In genomic region chr14:51458563-51458955, GRCh38 we compare ENCODE assay signal across 14 cellular contexts.
A peak's percentile ranks its signal among the peaks of the same experiment; 100 is the strongest.
DNase-seq lines count a peak whose midpoint lies in the region; ATAC-seq, FAIRE-seq and TF ChIP-seq lines count a peak whose summit lies in the region.
"Had no signal": no experiment of that assay in that cellular context is flagged by ENCODE, and none has a peak within 500 bp of the region (broad histone marks: within the 10 kb centered on the region; RNA-seq: fewer than 3 reads in every experiment).

No MANE protein-coding gene starts in this region.

- peak; percentile 30 for ATAC-seq in esophagus mucosa
- ATAC-seq in GM18909 (IDR thresholded peaks at IDR 0.05; ENCODE audit: poor library complexity, unreplicated experiment) = no peak
- ATAC-seq: GM23338, upper lobe of right lung had no signal

- H3K36me3 ChIP-seq in osteoblast (ENCODE audit: insufficient read depth, low read length) (no peaks in the 10 kb centered on the region), vagina (no peaks in the 10 kb centered on the region)
- H3K36me3 ChIP-seq: upper lobe of right lung had no signal

- peaks cover 35% of the 10 kb centered on the region for H3K4me1 ChIP-seq in osteoblast (ENCODE audit: insufficient read depth, low read length)
- peaks cover 6% of the 10 kb centered on the region for H3K4me1 ChIP-seq in vagina
- H3K4me1 ChIP-seq: upper lobe of right lung had no signal

- H3K4me3 ChIP-seq in osteoblast (ENCODE audit: insufficient read depth, low read length) = no peak overlapping the region
- no peak overlapping the region for H3K4me3 ChIP-seq in lower leg skin (ENCODE audit: low read depth, poor library complexity, severe bottlenecking)
- no peak overlapping the region for H3K4me3 ChIP-seq in vagina
- H3K4me3 ChIP-seq: GM23338, upper lobe of right lung had no signal

- FAIRE-seq in RCC 7860 (lab: Jason Lieb, UNC) = peak; percentile 27

- TF ChIP-seq CTCF in osteoblast (IDR thresholded peaks at IDR 0.05; ENCODE audit: extremely low read depth, low read depth, low read length) = no peak
- no peak for TF ChIP-seq CTCF in lower leg skin (IDR thresholded peaks at IDR 0.05)
- TF ChIP-seq CTCF in vagina (IDR thresholded peaks at IDR 0.05) = no peak

- H3K79me2 ChIP-seq in osteoblast (ENCODE audit: insufficient read depth, low read length) = no peaks in the 10 kb centered on the region

- DNase-seq in EL = peak; percentile 80
- peak; percentile 65 for DNase-seq in RCC 7860 (ENCODE audit: low spot score)
- no peak for DNase-seq in osteoblast (ENCODE audit: insufficient read length, low spot score, missing footprints)
- DNase-seq in lower leg skin (ENCODE audit: low spot score in 2 of 2) = no peak
- DNase-seq in vagina (ENCODE audit: extremely low spot score in 2 of 2) = no peak
- DNase-seq in stimulated activated naive CD4-positive, alpha-beta T cell (lab: John Stamatoyannopoulos, UW) = no peak
- DNase-seq: activated CD4-positive, alpha-beta memory T cell treated with anti-CD3 and anti-CD28 coated beads for 36 hours; anterior cingulate cortex; NCI-H1694; Right ventricle myocardium superior; upper lobe of right lung had no signal

- peak overlapping the region; percentile 51 for H3K27ac ChIP-seq in osteoblast (ENCODE audit: low read depth, low read length)
- H3K27ac ChIP-seq in vagina = no peak overlapping the region
- H3K27ac ChIP-seq: upper lobe of right lung had no signal

- peak overlapping the region; percentile 7 for H3K4me2 ChIP-seq in osteoblast (ENCODE audit: insufficient read depth, low read length)
- H3K4me2 ChIP-seq: GM23338 had no signal

- no peaks in the 10 kb centered on the region for H3K27me3 ChIP-seq in osteoblast (ENCODE audit: insufficient read depth, low read length)
- no peaks in the 10 kb centered on the region for H3K27me3 ChIP-seq in vagina
- H3K27me3 ChIP-seq: upper lobe of right lung had no signal

- H2AFZ ChIP-seq in osteoblast (ENCODE audit: low read length) = no peak overlapping the region

- TF ChIP-seq POLR2A in lower leg skin (IDR thresholded peaks at IDR 0.05) = no peak
- TF ChIP-seq POLR2A in vagina (IDR thresholded peaks at IDR 0.05) = no peak

- H4K20me1 ChIP-seq in osteoblast (ENCODE audit: insufficient read depth, low read length) = no peaks in the 10 kb centered on the region

- H3K9me3 ChIP-seq in osteoblast (ENCODE audit: low read depth, low read length) (no peaks in the 10 kb centered on the region), vagina (no peaks in the 10 kb centered on the region)
- H3K9me3 ChIP-seq: upper lobe of right lung had no signal

- intact Hi-C loops in lower leg skin (cut with DNase I; ENCODE audit: low total_unique reads) (no loop called here), vagina (cut with DNase I) (no loop called here)

- 88 to 100% methylated on average over 1 of the region's 1 CpG for WGBS in lower leg skin, 2 donors

Comparison
In these comparisons a context has a peak if more than half of its experiments do, and no peak if none do; other contexts are left out.
1. DNase-seq: peak in EL (single experiment) and RCC 7860 (single experiment); none in osteoblast (single experiment), lower leg skin (0 of 2), vagina (0 of 2) and stimulated activated naive CD4-positive, alpha-beta T cell (0 of 6).